In genomic region chr2:31693882-31694281, GRCh38 we compare ENCODE assay signal across 17 cellular contexts.
DNase-seq lines count a peak whose midpoint lies in the region; ATAC-seq, FAIRE-seq and TF ChIP-seq lines count a peak whose summit lies in the region.
"Had no signal": no experiment of that assay in that cellular context is flagged by ENCODE, and none has a peak within 500 bp of the region (broad histone marks: within the 10 kb centered on the region; RNA-seq: fewer than 3 reads in every experiment).

No MANE protein-coding gene starts in this region.

- TF ChIP-seq POLR2A in GM12878 (IDR thresholded peaks at IDR 0.05; ENCODE audit: low read depth, low read length), result no peak

- POLR2A ChIA-PET in GM12878 (lab: Charles Lee), result no interaction called here

- no peaks in the 10 kb centered on the region for H4K20me1 ChIP-seq in GM12878 (ENCODE audit: control insufficient read depth, insufficient read depth)

- intact Hi-C loops in GM12878 (cut with micrococcal nuclease; ENCODE audit: unreplicated experiment), result no loop called here

- H3K9ac ChIP-seq in GM12878 (ENCODE audit: control insufficient read depth, insufficient read depth, low read length), result no peak overlapping the region

- H3K4me2 ChIP-seq in GM12878 (ENCODE audit: control insufficient read depth, insufficient read depth), result no peak overlapping the region

- no peaks in the 10 kb centered on the region for H3K79me2 ChIP-seq in GM12878 (ENCODE audit: control insufficient read depth, insufficient read depth, low read length)

- RAD21 ChIA-PET in GM12878 (lab: Charles Lee; ENCODE audit: unreplicated experiment), result no interaction called here

- H3K27me3 ChIP-seq in GM12878 (replicated peaks in 1 of 2; ENCODE audit: control insufficient read depth in 2 of 2, insufficient read depth in 2 of 2, low read length in 1 of 2), result no peaks in the 10 kb centered on the region

- TF ChIP-seq EP300 in GM12878 (IDR thresholded peaks at IDR 0.05; ENCODE audit: borderline replicate concordance in 1 of 2, control insufficient read depth in 1 of 2, low read depth in 2 of 2, low read length in 2 of 2), result no peak

- H3K36me3 ChIP-seq in GM12878 (ENCODE audit: control insufficient read depth in 2 of 2, insufficient read depth in 2 of 2, low read length in 1 of 2), result no peaks in the 10 kb centered on the region
- H3K36me3 ChIP-seq: thoracic aorta had no signal

- in situ Hi-C loops in ACHN (cut with HindIII; ENCODE audit: low pct_ligation_motif_present, low pct_unique_long_range_greater_than_20kb, low sequenced_read_pairs) (no loop called here), GM12878 (cut with MboI) (no loop called here)

- no peak for TF ChIP-seq CTCF in GM12878 (IDR thresholded peaks at IDR 0.05 in 2 of 3, conservative IDR thresholded peaks at IDR 0.05 in 1 of 3; ENCODE audit: control insufficient read depth in 2 of 3, extremely low read depth in 1 of 3, insufficient read depth in 1 of 3, low read depth in 3 of 3, low read length in 3 of 3)
- TF ChIP-seq CTCF in fibroblast of villous mesenchyme (IDR thresholded peaks at IDR 0.05; ENCODE audit: insufficient read depth, low read depth, low read length), result no peak

- H2AFZ ChIP-seq in GM12878 (ENCODE audit: control insufficient read depth, low read depth, low read length), result no peak overlapping the region

- ATAC-seq in GM12878, result no peak
- ATAC-seq: left colon, mucosa of descending colon had no signal

- H3K4me1 ChIP-seq in GM12878 (ENCODE audit: control insufficient read depth, insufficient read depth, low read length), result no peaks in the 10 kb centered on the region

- DNase-seq in ACHN, result peak; percentile 16
- DNase-seq in KG1 (lab: John Stamatoyannopoulos, UW), result peak; percentile 3
- no peak for DNase-seq in GM12878 (ENCODE audit: low read depth, low spot score)
- peak; percentile 8 for DNase-seq in fibroblast of villous mesenchyme (ENCODE audit: low read depth)
- DNase-seq in activated gamma-delta T cell (lab: John Stamatoyannopoulos, UW), result no peak
- no peak for DNase-seq in islet precursor cell
- DNase-seq in stimulated activated CD4-positive, alpha-beta T cell treated with anti-CD3 and anti-CD28 coated beads, Interleukin-4, amount 100 ng/mL, for 4 hours, result no peak
- DNase-seq in cortex of kidney (lab: John Stamatoyannopoulos, UW), result no peak
- DNase-seq: activated gamma-delta T cell treated with Interleukin-2 at 50 U/mL for 16 hours, foreskin melanocyte, left colon, mucosa of descending colon, NCI-H1105, NCI-H2081 treated with DMSO at 0.1 percent for 48 hours had no signal

- no peak overlapping the region for H3K27ac ChIP-seq in GM12878 (ENCODE audit: control insufficient read depth, insufficient read depth)
- H3K27ac ChIP-seq: C4-2B, thoracic aorta, VCaP had no signal

- no peak for FAIRE-seq in GM12878 (lab: Jason Lieb, UNC)

- TF ChIP-seq RAD21 in GM12878 (IDR thresholded peaks at IDR 0.05; ENCODE audit: insufficient read depth, low read depth, low read length), result no peak

- no peak overlapping the region for H3K4me3 ChIP-seq in GM12878
- H3K4me3 ChIP-seq in fibroblast of villous mesenchyme (ENCODE audit: low read depth, low read length), result no peak overlapping the region
- H3K4me3 ChIP-seq: mucosa of descending colon, thoracic aorta had no signal

- WGBS in GM12878 (ENCODE audit: insufficient coverage, insufficient replicate concordance, low lambda C conversion rate, missing lambda C conversion rate), result 39% methylated on average over 3 of the region's 3 CpGs

- CTCF ChIA-PET in GM12878 (lab: Yijun Ruan, JAX), result no interaction called here

- BruUV-seq in GM12878 (replicated peaks; lab: Mats Ljungman, UMichigan), result no TSS peak

- SMC1A ChIA-PET in GM12878 (lab: Charles Lee; ENCODE audit: uncharacterized antibody, unreplicated experiment), result no interaction called here

- H3K9me3 ChIP-seq in GM12878 (replicated peaks; ENCODE audit: control insufficient read depth, insufficient read depth, low read length), result peaks cover 16% of the 10 kb centered on the region

TF ChIP-seq in GM12878, 131 proteins besides CTCF, POLR2A, EP300 and RAD21 (continues in another document):
- TF ChIP-seq REST (IDR thresholded peaks at IDR 0.05; ENCODE audit: low read depth, low read length) (no peak), TCF12 (IDR thresholded peaks at IDR 0.05; ENCODE audit: low read depth, low read length) (no peak), BMI1 (IDR thresholded peaks at IDR 0.05; ENCODE audit: borderline replicate concordance) (no peak), RELB (IDR thresholded peaks at IDR 0.05; ENCODE audit: low read depth) (no peak), CBX5 (IDR thresholded peaks at IDR 0.05; ENCODE audit: low read depth) (peak; percentile 93; the same call in 1 of the 2 replicates), ASH2L (IDR thresholded peaks at IDR 0.05; ENCODE audit: borderline replicate concordance, low read depth) (no peak), LARP7 (IDR thresholded peaks at IDR 0.05) (no peak), SKIL (IDR thresholded peaks at IDR 0.05; ENCODE audit: low read depth, poor library complexity, severe bottlenecking) (no peak)

Comparison
In these comparisons a context has a peak if more than half of its experiments do, and no peak if none do; other contexts are left out.
1. DNase-seq: peak in ACHN (single experiment), KG1 (single experiment) and fibroblast of villous mesenchyme (single experiment); none in GM12878 (single experiment), activated gamma-delta T cell (single experiment), islet precursor cell (single experiment), stimulated activated CD4-positive, alpha-beta T cell treated with anti-CD3 and anti-CD28 coated beads, Interleukin-4, amount 100 ng/mL, for 4 hours (0 of 2) and cortex of kidney (single experiment).